ENCODE assay signal across 7 cellular contexts in the genomic region with DNA sequence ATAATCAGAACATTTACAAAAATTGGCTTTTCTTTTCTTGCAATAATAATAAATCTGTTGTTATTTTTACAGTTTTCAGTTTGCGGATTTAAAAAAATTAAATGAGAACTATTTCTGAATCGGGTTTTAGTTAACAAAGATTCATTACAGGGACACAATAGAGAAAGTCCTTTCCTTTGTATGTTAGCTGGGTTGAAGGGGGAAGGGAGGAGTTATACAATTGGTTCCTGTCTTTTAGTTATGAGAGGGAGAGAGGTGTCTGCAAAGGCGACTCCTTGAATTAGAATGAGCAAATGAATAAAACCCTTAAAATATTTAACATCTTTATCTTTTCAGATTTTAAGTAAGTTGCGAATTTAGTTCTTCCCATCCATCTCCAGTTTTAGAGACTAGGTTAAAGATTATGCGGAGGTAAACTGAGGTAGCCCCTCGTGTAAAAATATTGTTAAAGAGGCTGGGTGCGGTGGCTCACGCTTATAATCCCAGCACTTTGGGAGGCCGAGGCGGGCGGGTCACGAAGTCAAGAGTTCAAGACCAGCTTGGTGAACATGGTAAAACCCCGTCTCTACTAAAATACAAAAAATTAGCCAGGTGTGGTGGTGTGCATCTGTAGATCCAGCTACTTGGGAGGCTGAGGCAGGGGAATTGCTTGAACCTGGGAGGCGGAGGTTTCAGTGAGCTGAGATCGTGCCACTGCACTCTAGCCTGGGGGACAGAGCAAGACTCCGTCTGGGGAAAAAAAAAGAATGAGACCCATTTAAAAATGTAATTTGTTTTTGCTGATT. TPM values are rescaled to one million over a fixed set of nuclear protein-coding genes. Genes with fewer than 3 reads are reported as not detected.
DNase-seq lines count a peak whose midpoint lies in the region; ATAC-seq and TF ChIP-seq lines count a peak whose summit lies in the region.

No MANE protein-coding gene starts in this region.

- no peaks in the 10 kb centered on the region for H3K9me2 ChIP-seq in PC-9 (ENCODE audit: insufficient read depth)

- H3K4me1 ChIP-seq in PC-9 (replicated peaks; ENCODE audit: insufficient read depth) = peaks cover 20% of the 10 kb centered on the region
- peaks cover 23 to 36% (median 31%) of the 10 kb centered on the region in 3 donors for H3K4me1 ChIP-seq in skeletal muscle tissue (ENCODE audit: control insufficient read depth in 3 of 3, insufficient read depth in 3 of 3, low read length in 3 of 3)

- H3K27me3 ChIP-seq in H7 (ENCODE audit: control insufficient read depth, insufficient read depth, low read length) = no peaks in the 10 kb centered on the region; the same call in 1 of the 2 replicates
- no peaks in the 10 kb centered on the region for H3K27me3 ChIP-seq in PC-9 (ENCODE audit: insufficient read depth, low read depth)
- H3K27me3 ChIP-seq in skeletal muscle tissue (ENCODE audit: control insufficient read depth in 3 of 3, insufficient read depth in 3 of 3, low read length in 3 of 3) = no peaks in the 10 kb centered on the region

- POLR2A ChIA-PET in PC-9 (lab: Charles Lee; ENCODE audit: unreplicated experiment) = interaction anchor here (0.6 kb wide), 1 partner anchor 12 kb away, joined by 5 read pairs; no protein-coding TSS in a partner anchor
- POLR2A ChIA-PET in HEK293T (lab: Yijun Ruan, JAX) = interaction anchor here (1.1 to 11.2 kb wide), 5 partner anchors 11 to 124 kb away, joined by 3 to 187 read pairs (median 4); a partner anchor contains a TSS

- CTCF ChIA-PET in PC-9 (lab: Charles Lee) = no interaction called here
- CTCF ChIA-PET in HEK293T (lab: Yijun Ruan, JAX) = no interaction called here

- peaks cover 23% of the 10 kb centered on the region; the same call in 1 of the 2 replicates for H3F3A ChIP-seq in PC-9 (ENCODE audit: insufficient read depth, low read depth)

- TF ChIP-seq CTCF in PC-9 (conservative IDR thresholded peaks at IDR 0.05) = no peak

- no peak for ATAC-seq in GM18867 (IDR thresholded peaks at IDR 0.05; ENCODE audit: unreplicated experiment)
- ATAC-seq in GM18873 (IDR thresholded peaks at IDR 0.05; ENCODE audit: low FRiP score, unreplicated experiment) = no peak

- peaks cover 96% of the 10 kb centered on the region for H3K79me2 ChIP-seq in PC-9 (ENCODE audit: low read depth)

- H3K27ac ChIP-seq in PC-9 = 0 out of 2 replicates have a peak overlapping the region, but pooled peaks have one; percentile 90
- H3K27ac ChIP-seq in skeletal muscle tissue (ENCODE audit: low read depth, low read length) = peak overlapping the region; percentile 75

- no TSS peak for BruUV-seq in PC-9 (replicated peaks; lab: Mats Ljungman, UMichigan)

- no peak overlapping the region for H2AFZ ChIP-seq in PC-9

- H3K9me3 ChIP-seq in PC-9 (ENCODE audit: insufficient read depth, low read depth) (no peaks in the 10 kb centered on the region), skeletal muscle tissue (ENCODE audit: control insufficient read depth in 3 of 3, low read length in 3 of 3) (no peaks in the 10 kb centered on the region)

- intact Hi-C loops in PC-9 (cut with micrococcal nuclease; ENCODE audit: unreplicated experiment) = no loop called here

- peak overlapping the region in 2 of 3 donors; percentile 5 to 39 for H3K9ac ChIP-seq in skeletal muscle tissue (ENCODE audit: low read depth in 1 of 3, low read length in 3 of 3)

- H4K20me1 ChIP-seq in PC-9 (ENCODE audit: insufficient read depth) = peaks cover 12% of the 10 kb centered on the region

- H3K36me3 ChIP-seq in H7 (replicated peaks; ENCODE audit: control insufficient read depth, insufficient read depth, low read length) (no peaks in the 10 kb centered on the region; the same call in 1 of the 2 replicates), PC-9 (ENCODE audit: low read depth) (no peaks in the 10 kb centered on the region), skeletal muscle tissue (ENCODE audit: control insufficient read depth in 3 of 3, insufficient read depth in 3 of 3, low read length in 3 of 3) (no peaks in the 10 kb centered on the region)

- DNase-seq in H7 (peak; percentile 19), PC-9 (no peak), foreskin melanocyte (peak; percentile 11), HEK293T (ENCODE audit: extremely low spot score) (no peak)

- peak overlapping the region; percentile 95; the same call in 1 of the 2 replicates for H3K4me2 ChIP-seq in PC-9

- H3K4me3 ChIP-seq in H7 (ENCODE audit: insufficient read depth, low read depth, low read length) (no peak overlapping the region), PC-9 (no peak overlapping the region), skeletal muscle tissue (ENCODE audit: low read length in 3 of 3) (peak overlapping the region in 1 of 3 donors; percentile 14)

TF ChIP-seq in HEK293T, 16 proteins besides CTCF, POLR2A, EP300 and RAD21:
- TF ChIP-seq SUZ12 (IDR thresholded peaks at IDR 0.05) (no peak), HDGF (IDR thresholded peaks at IDR 0.05; ENCODE audit: borderline replicate concordance) (no peak), NFRKB (IDR thresholded peaks at IDR 0.05) (no peak), SP1 (IDR thresholded peaks at IDR 0.05) (no peak), ZNF384 (IDR thresholded peaks at IDR 0.05) (no peak), L3MBTL2 (conservative IDR thresholded peaks at IDR 0.05) (no peak), BHLHE40 (IDR thresholded peaks at IDR 0.05; ENCODE audit: borderline replicate concordance) (no peak), ELF4 (IDR thresholded peaks at IDR 0.05) (no peak), TARDBP (IDR thresholded peaks at IDR 0.05) (no peak), FOXM1 (IDR thresholded peaks at IDR 0.05; ENCODE audit: borderline replicate concordance) (no peak), LEF1 (IDR thresholded peaks at IDR 0.05; ENCODE audit: borderline replicate concordance) (no peak), FOXK2 (IDR thresholded peaks at IDR 0.05) (no peak)

RNA-seq across cellular contexts. Expression of a gene that starts 3.9 kb away (rescaled TPM):
- total RNA-seq in H7 (2014; rRNA removed; shearing (Covaris generic)) = 19.9 and 32.9 TPM in 2 replicates
- 44.9 and 46.8 TPM in 2 replicates for total RNA-seq in PC-9 (2021)
- total RNA-seq in skeletal muscle tissue = 21.4 TPM

RNA-seq across cellular contexts. Expression of a gene that starts 44.0 kb away (rescaled TPM):
- total RNA-seq in H7 (2014; rRNA removed; shearing (Covaris generic)) = 9.3 and 14.5 TPM in 2 replicates
- 4.9 and 5.1 TPM in 2 replicates for total RNA-seq in PC-9 (2021)
- 4.7 TPM for total RNA-seq in skeletal muscle tissue

Comparison
In these comparisons a context has a peak if more than half of its experiments do, and no peak if none do; other contexts are left out.
1. DNase-seq: peak in H7 (single experiment) and foreskin melanocyte (single experiment); none in PC-9 (0 of 2) and HEK293T (single experiment).